ENCODE assay signal across 9 cellular contexts in genomic region chr20:45842169-45842812, GRCh38.
DNase-seq lines count a peak whose midpoint lies in the region; ATAC-seq and TF ChIP-seq lines count a peak whose summit lies in the region.
"Had no signal": no experiment of that assay in that cellular context is flagged by ENCODE, and none has a peak within 500 bp of the region (broad histone marks: within the 10 kb centered on the region; RNA-seq: fewer than 3 reads in every experiment).

No MANE protein-coding gene starts in this region.

- peak overlapping the region; percentile 65 for H3K4me2 ChIP-seq in DOHH2 (ENCODE audit: low read length)

- H4K20me1 ChIP-seq in DOHH2 (ENCODE audit: control insufficient read depth, insufficient read depth, low read depth, low read length) = no peaks in the 10 kb centered on the region

- 0 out of 2 replicates have a peak, but pooled peaks cover under 1% of the 10 kb centered on the region for H3F3A ChIP-seq in DOHH2 (ENCODE audit: control insufficient read depth, insufficient read depth)

- DNase-seq in cardiac fibroblast (ENCODE audit: low read depth in 2 of 2) (peak; percentile 39 to 45), cerebellar cortex (ENCODE audit: low spot score) (no peak)
- DNase-seq in activated effector memory CD4-positive, alpha-beta T cell treated with Interleukin-2 at 50 U/mL for 16 hours = no peak

- H3K27me3 ChIP-seq in DOHH2 (ENCODE audit: control insufficient read depth, low read length) = no peaks in the 10 kb centered on the region

- H3K79me2 ChIP-seq in DOHH2 (ENCODE audit: control insufficient read depth, low read length) = no peaks in the 10 kb centered on the region

- peak overlapping the region; percentile 75 for H3K27ac ChIP-seq in DOHH2 (ENCODE audit: low read depth, low read length)

- H3K9me3 Mint-ChIP-seq in nephron = no peaks in the 10 kb centered on the region
- H3K9me3 Mint-ChIP-seq: dendritic cell treated with granulocyte-macrophage colony-stimulating factor and Interleukin-4, amounts not matched to agents 40 ng/mL and 50 ng/mL, for 4 days had no signal

- H3K4me3 ChIP-seq in DOHH2 (ENCODE audit: low read length) (peak overlapping the region; percentile 45), cardiac fibroblast (replicated peaks in 1 of 2; ENCODE audit: low read depth in 2 of 2, low read length in 2 of 2) (no peak overlapping the region)

- peaks cover 38% of the 10 kb centered on the region for H3K36me3 Mint-ChIP-seq in nephron (ENCODE audit: low read depth)

- TF ChIP-seq CTCF in DOHH2 (IDR thresholded peaks at IDR 0.05; ENCODE audit: low read depth, low read length, poor library complexity, severe bottlenecking) (no peak), cardiac fibroblast (IDR thresholded peaks at IDR 0.05; ENCODE audit: low read depth, low read length) (no peak), nephron (IDR thresholded peaks at IDR 0.05; ENCODE audit: unreplicated experiment in 3 of 3) (no peak)

- no peaks in the 10 kb centered on the region for H3K27me3 Mint-ChIP-seq in nephron (ENCODE audit: low read depth)
- H3K27me3 Mint-ChIP-seq: dendritic cell treated with granulocyte-macrophage colony-stimulating factor and Interleukin-4, amounts not matched to agents 40 ng/mL and 50 ng/mL, for 4 days had no signal

- H3K9me2 ChIP-seq in DOHH2 (replicated peaks; ENCODE audit: control insufficient read depth, low read length) = no peaks in the 10 kb centered on the region

- peak overlapping the region; percentile 14 to 61 (median 20) for H3K27ac Mint-ChIP-seq in nephron
- H3K27ac Mint-ChIP-seq: dendritic cell treated with granulocyte-macrophage colony-stimulating factor and Interleukin-4, amounts not matched to agents 40 ng/mL and 50 ng/mL, for 4 days had no signal

- H3K9me3 ChIP-seq in DOHH2 (ENCODE audit: control insufficient read depth, insufficient read depth, low read length) = no peaks in the 10 kb centered on the region

- H3K36me3 ChIP-seq in DOHH2 (ENCODE audit: control insufficient read depth, low read length) = peaks cover 24% of the 10 kb centered on the region

- peaks cover 20% of the 10 kb centered on the region for H3K4me1 ChIP-seq in DOHH2 (ENCODE audit: control insufficient read depth, low read length)

- H3K4me1 Mint-ChIP-seq in nephron = peaks cover 13% of the 10 kb centered on the region

- no peak overlapping the region for H3K4me3 Mint-ChIP-seq in nephron
- H3K4me3 Mint-ChIP-seq: dendritic cell treated with granulocyte-macrophage colony-stimulating factor and Interleukin-4, amounts not matched to agents 40 ng/mL and 50 ng/mL, for 4 days had no signal

- ATAC-seq in HG02870 (IDR thresholded peaks at IDR 0.05; ENCODE audit: unreplicated experiment) = peak; percentile 57
- no peak for ATAC-seq in HG03521 (IDR thresholded peaks at IDR 0.05; ENCODE audit: unreplicated experiment)
- no peak for ATAC-seq in HG03139 (IDR thresholded peaks at IDR 0.05; ENCODE audit: unreplicated experiment)

Comparison
In these comparisons a context has a peak if more than half of its experiments do, and no peak if none do; other contexts are left out.
1. DNase-seq: peak in cardiac fibroblast (2 of 2); none in cerebellar cortex (single experiment) and activated effector memory CD4-positive, alpha-beta T cell treated with Interleukin-2 at 50 U/mL for 16 hours (single experiment).